2 cellular contexts compared by ENCODE assay signal in the genomic region with DNA sequence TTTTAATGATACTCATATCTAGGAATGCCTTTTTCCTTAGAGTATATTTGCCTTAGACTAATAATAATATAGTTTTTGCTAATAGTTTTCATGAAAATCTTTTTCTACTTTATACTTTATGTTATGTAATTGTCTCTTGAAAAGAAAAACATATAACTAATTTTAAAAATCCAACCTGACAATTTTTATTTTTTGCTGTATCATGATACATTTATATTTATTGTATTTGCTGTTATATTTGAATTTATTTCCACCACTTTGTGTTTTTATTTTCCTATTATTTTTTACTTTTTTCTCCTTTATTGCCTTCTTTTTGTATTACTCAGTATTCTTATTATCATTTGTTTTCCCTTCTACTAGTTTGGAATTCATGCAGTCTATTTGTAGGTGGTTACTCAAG.
TF ChIP-seq lines count a peak whose summit lies in the region.

No MANE protein-coding gene starts in this region.

TF ChIP-seq in IMR-90, 13 proteins besides CTCF, POLR2A, EP300 and RAD21 (continued from another document):
- TF ChIP-seq MXI1 (IDR thresholded peaks at IDR 0.05; ENCODE audit: borderline replicate concordance, low read depth, low read length) (no peak), RFX5 (IDR thresholded peaks at IDR 0.05; ENCODE audit: low read depth, low read length) (no peak), CEBPB (IDR thresholded peaks at IDR 0.05; ENCODE audit: low read depth, low read length) (no peak), MAZ (IDR thresholded peaks at IDR 0.05; ENCODE audit: borderline replicate concordance, low read depth, low read length) (no peak), CHD1 (IDR thresholded peaks at IDR 0.05; ENCODE audit: low read depth, low read length) (no peak), RCOR1 (IDR thresholded peaks at IDR 0.05; ENCODE audit: insufficient replicate concordance, low read length) (no peak), MAFK (IDR thresholded peaks at IDR 0.05; ENCODE audit: low read depth, low read length) (no peak), ELK1 (IDR thresholded peaks at IDR 0.05; ENCODE audit: borderline replicate concordance, low read depth, low read length) (no peak), NFE2L2 (IDR thresholded peaks at IDR 0.05; ENCODE audit: low read depth, low read length) (no peak), FOS (IDR thresholded peaks at IDR 0.05; ENCODE audit: low read depth, low read length) (no peak), SMC3 (IDR thresholded peaks at IDR 0.05; ENCODE audit: low read depth, low read length) (no peak)
- TF ChIP-seq, protein P1, sequence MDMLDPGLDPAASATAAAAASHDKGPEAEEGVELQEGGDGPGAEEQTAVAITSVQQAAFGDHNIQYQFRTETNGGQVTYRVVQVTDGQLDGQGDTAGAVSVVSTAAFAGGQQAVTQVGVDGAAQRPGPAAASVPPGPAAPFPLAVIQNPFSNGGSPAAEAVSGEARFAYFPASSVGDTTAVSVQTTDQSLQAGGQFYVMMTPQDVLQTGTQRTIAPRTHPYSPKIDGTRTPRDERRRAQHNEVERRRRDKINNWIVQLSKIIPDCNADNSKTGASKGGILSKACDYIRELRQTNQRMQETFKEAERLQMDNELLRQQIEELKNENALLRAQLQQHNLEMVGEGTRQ (IDR thresholded peaks at IDR 0.05; ENCODE audit: low read depth, low read length): no peak
TF ChIP-seq in IMR-90: peak in this region for 0.

TF ChIP-seq in K562, 482 proteins besides CTCF, POLR2A, EP300 and RAD21 (continued from another document):
- TF ChIP-seq, protein P2, sequence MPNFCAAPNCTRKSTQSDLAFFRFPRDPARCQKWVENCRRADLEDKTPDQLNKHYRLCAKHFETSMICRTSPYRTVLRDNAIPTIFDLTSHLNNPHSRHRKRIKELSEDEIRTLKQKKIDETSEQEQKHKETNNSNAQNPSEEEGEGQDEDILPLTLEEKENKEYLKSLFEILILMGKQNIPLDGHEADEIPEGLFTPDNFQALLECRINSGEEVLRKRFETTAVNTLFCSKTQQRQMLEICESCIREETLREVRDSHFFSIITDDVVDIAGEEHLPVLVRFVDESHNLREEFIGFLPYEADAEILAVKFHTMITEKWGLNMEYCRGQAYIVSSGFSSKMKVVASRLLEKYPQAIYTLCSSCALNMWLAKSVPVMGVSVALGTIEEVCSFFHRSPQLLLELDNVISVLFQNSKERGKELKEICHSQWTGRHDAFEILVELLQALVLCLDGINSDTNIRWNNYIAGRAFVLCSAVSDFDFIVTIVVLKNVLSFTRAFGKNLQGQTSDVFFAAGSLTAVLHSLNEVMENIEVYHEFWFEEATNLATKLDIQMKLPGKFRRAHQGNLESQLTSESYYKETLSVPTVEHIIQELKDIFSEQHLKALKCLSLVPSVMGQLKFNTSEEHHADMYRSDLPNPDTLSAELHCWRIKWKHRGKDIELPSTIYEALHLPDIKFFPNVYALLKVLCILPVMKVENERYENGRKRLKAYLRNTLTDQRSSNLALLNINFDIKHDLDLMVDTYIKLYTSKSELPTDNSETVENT (CRISPR knock-in tag; IDR thresholded peaks at IDR 0.05): no peak
- no peak for TF ChIP-seq ZNF655 (CRISPR knock-in tag; IDR thresholded peaks at IDR 0.05)
- TF ChIP-seq SIN3A (IDR thresholded peaks at IDR 0.05; ENCODE audit: borderline replicate concordance in 2 of 2, control insufficient read depth in 1 of 2, low read depth in 2 of 2, low read length in 2 of 2): no peak
- TF ChIP-seq MAFG (tag; conservative IDR thresholded peaks at IDR 0.05): 0 out of 2 replicates have a peak, but pooled peaks have one; percentile 27
- no peak for TF ChIP-seq PTTG1 (tag; IDR thresholded peaks at IDR 0.05; ENCODE audit: low read depth)
- TF ChIP-seq RBM15 (IDR thresholded peaks at IDR 0.05; ENCODE audit: insufficient read depth, low read length): no peak
- TF ChIP-seq, protein P3, sequence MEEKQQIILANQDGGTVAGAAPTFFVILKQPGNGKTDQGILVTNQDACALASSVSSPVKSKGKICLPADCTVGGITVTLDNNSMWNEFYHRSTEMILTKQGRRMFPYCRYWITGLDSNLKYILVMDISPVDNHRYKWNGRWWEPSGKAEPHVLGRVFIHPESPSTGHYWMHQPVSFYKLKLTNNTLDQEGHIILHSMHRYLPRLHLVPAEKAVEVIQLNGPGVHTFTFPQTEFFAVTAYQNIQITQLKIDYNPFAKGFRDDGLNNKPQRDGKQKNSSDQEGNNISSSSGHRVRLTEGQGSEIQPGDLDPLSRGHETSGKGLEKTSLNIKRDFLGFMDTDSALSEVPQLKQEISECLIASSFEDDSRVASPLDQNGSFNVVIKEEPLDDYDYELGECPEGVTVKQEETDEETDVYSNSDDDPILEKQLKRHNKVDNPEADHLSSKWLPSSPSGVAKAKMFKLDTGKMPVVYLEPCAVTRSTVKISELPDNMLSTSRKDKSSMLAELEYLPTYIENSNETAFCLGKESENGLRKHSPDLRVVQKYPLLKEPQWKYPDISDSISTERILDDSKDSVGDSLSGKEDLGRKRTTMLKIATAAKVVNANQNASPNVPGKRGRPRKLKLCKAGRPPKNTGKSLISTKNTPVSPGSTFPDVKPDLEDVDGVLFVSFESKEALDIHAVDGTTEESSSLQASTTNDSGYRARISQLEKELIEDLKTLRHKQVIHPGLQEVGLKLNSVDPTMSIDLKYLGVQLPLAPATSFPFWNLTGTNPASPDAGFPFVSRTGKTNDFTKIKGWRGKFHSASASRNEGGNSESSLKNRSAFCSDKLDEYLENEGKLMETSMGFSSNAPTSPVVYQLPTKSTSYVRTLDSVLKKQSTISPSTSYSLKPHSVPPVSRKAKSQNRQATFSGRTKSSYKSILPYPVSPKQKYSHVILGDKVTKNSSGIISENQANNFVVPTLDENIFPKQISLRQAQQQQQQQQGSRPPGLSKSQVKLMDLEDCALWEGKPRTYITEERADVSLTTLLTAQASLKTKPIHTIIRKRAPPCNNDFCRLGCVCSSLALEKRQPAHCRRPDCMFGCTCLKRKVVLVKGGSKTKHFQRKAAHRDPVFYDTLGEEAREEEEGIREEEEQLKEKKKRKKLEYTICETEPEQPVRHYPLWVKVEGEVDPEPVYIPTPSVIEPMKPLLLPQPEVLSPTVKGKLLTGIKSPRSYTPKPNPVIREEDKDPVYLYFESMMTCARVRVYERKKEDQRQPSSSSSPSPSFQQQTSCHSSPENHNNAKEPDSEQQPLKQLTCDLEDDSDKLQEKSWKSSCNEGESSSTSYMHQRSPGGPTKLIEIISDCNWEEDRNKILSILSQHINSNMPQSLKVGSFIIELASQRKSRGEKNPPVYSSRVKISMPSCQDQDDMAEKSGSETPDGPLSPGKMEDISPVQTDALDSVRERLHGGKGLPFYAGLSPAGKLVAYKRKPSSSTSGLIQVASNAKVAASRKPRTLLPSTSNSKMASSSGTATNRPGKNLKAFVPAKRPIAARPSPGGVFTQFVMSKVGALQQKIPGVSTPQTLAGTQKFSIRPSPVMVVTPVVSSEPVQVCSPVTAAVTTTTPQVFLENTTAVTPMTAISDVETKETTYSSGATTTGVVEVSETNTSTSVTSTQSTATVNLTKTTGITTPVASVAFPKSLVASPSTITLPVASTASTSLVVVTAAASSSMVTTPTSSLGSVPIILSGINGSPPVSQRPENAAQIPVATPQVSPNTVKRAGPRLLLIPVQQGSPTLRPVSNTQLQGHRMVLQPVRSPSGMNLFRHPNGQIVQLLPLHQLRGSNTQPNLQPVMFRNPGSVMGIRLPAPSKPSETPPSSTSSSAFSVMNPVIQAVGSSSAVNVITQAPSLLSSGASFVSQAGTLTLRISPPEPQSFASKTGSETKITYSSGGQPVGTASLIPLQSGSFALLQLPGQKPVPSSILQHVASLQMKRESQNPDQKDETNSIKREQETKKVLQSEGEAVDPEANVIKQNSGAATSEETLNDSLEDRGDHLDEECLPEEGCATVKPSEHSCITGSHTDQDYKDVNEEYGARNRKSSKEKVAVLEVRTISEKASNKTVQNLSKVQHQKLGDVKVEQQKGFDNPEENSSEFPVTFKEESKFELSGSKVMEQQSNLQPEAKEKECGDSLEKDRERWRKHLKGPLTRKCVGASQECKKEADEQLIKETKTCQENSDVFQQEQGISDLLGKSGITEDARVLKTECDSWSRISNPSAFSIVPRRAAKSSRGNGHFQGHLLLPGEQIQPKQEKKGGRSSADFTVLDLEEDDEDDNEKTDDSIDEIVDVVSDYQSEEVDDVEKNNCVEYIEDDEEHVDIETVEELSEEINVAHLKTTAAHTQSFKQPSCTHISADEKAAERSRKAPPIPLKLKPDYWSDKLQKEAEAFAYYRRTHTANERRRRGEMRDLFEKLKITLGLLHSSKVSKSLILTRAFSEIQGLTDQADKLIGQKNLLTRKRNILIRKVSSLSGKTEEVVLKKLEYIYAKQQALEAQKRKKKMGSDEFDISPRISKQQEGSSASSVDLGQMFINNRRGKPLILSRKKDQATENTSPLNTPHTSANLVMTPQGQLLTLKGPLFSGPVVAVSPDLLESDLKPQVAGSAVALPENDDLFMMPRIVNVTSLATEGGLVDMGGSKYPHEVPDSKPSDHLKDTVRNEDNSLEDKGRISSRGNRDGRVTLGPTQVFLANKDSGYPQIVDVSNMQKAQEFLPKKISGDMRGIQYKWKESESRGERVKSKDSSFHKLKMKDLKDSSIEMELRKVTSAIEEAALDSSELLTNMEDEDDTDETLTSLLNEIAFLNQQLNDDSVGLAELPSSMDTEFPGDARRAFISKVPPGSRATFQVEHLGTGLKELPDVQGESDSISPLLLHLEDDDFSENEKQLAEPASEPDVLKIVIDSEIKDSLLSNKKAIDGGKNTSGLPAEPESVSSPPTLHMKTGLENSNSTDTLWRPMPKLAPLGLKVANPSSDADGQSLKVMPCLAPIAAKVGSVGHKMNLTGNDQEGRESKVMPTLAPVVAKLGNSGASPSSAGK (IDR thresholded peaks at IDR 0.05): no peak
- TF ChIP-seq ZNF134 (CRISPR knock-in tag; conservative IDR thresholded peaks at IDR 0.05): no peak
- TF ChIP-seq ILK (tag; IDR thresholded peaks at IDR 0.05; ENCODE audit: borderline replicate concordance, low read depth): no peak
- TF ChIP-seq JUNB (CRISPR knock-in tag; conservative IDR thresholded peaks at IDR 0.05): no peak
- no peak for TF ChIP-seq RUNX1 (IDR thresholded peaks at IDR 0.05; ENCODE audit: low read depth)
- no peak for TF ChIP-seq SRSF9 (IDR thresholded peaks at IDR 0.05; ENCODE audit: borderline replicate concordance, low read depth, low read length)
- TF ChIP-seq HDAC6 (IDR thresholded peaks at IDR 0.05; ENCODE audit: low read depth, low read length): no peak
- no peak for TF ChIP-seq SP1 (CRISPR knock-in tag; IDR thresholded peaks at IDR 0.05)
- no peak for TF ChIP-seq TBP (optimal IDR thresholded peaks at IDR 0.05; ENCODE audit: low read depth, low read length)
- TF ChIP-seq IRF2 (CRISPR knock-in tag; IDR thresholded peaks at IDR 0.05): no peak
- TF ChIP-seq ZNF316 (IDR thresholded peaks at IDR 0.05): peak; percentile 61
- TF ChIP-seq L3MBTL2 (IDR thresholded peaks at IDR 0.05): no peak
- no peak for TF ChIP-seq NCOA6 (IDR thresholded peaks at IDR 0.05)
